11 cellular contexts compared by ENCODE assay signal in genomic region chr1:235295902-235296350, GRCh38. TPM values are rescaled to one million over a fixed set of nuclear protein-coding genes. Genes with fewer than 3 reads are reported as not detected.
A peak's percentile ranks its signal among the peaks of the same experiment; 100 is the strongest.
DNase-seq lines count a peak whose midpoint lies in the region; ATAC-seq, FAIRE-seq and TF ChIP-seq lines count a peak whose summit lies in the region.
"Had no signal": no experiment of that assay in that cellular context is flagged by ENCODE, and none has a peak within 500 bp of the region (broad histone marks: within the 10 kb centered on the region; RNA-seq: fewer than 3 reads in every experiment).

No MANE protein-coding gene starts in this region.

- H3K27ac Mint-ChIP-seq in T-cell: peak overlapping the region; percentile 29 to 89

- peak overlapping the region in 1 of 3 donors; percentile 6 for H3K4me3 Mint-ChIP-seq in T-cell

- WGBS in pancreas, 2 donors: 30 to 34% methylated on average over 5 of the region's 5 CpGs

- no peaks in the 10 kb centered on the region for H3K27me3 ChIP-seq in pancreas

- peaks cover 4% of the 10 kb centered on the region for H3K36me3 Mint-ChIP-seq in T-cell

- no peaks in the 10 kb centered on the region for H3K27me3 Mint-ChIP-seq in T-cell

- H3K27ac ChIP-seq in pancreas: peak overlapping the region in 2 of 4 donors; percentile 85 to 87

- H3K9me3 Mint-ChIP-seq in T-cell: no peaks in the 10 kb centered on the region

- H3K9me3 ChIP-seq in pancreas: no peaks in the 10 kb centered on the region

- ATAC-seq in T-cell (replicated peaks in 1 of 4) (no peak), esophagus mucosa (peak; percentile 83), pancreas (peak; percentile 92 to 95 (median 94)), HG03159 (IDR thresholded peaks at IDR 0.05; ENCODE audit: unreplicated experiment) (no peak), omental fat pad (ENCODE audit: low FRiP score) (no peak), GM21367 (IDR thresholded peaks at IDR 0.05; ENCODE audit: unreplicated experiment) (no peak)

- no peak for FAIRE-seq in pancreas (lab: Jason Lieb, UNC)

- CTCF ChIA-PET in T-cell (lab: Charles Lee): no interaction called here

- peaks cover 65 to 71% (median 70%) of the 10 kb centered on the region in 3 donors for H3K4me1 Mint-ChIP-seq in T-cell

- intact Hi-C loops in pancreas (cut with DNase I): no loop called here

- no peak overlapping the region for H3K4me3 ChIP-seq in pancreas

- H3K36me3 ChIP-seq in pancreas: no peaks in the 10 kb centered on the region

- peak; percentile 48 for DNase-seq in EH (ENCODE audit: low read depth)
- DNase-seq in T-cell: no peak
- DNase-seq in pancreas: peak in 4 of 6 donors; percentile 46 to 87 (median 82)
- DNase-seq in omental fat pad (ENCODE audit: low spot score): no peak
- DNase-seq in NCI-H187 treated with DMSO at 0.1 percent for 48 hours (lab: John Stamatoyannopoulos, UW): no peak
- DNase-seq: activated CD8-positive, alpha-beta memory T cell treated with anti-CD3 and anti-CD28 coated beads, Interleukin-2, amount 50 U/mL, for 48 hours; NCI-H1436 treated with DMSO at 0.1 percent for 48 hours; Right ventricle myocardium superior had no signal

- peaks cover 17 to 82% (median 75%) of the 10 kb centered on the region in 3 donors for H3K4me1 ChIP-seq in pancreas

- POLR2A ChIA-PET in T-cell (lab: Charles Lee): no interaction called here

- no peak for TF ChIP-seq CTCF in pancreas (IDR thresholded peaks at IDR 0.05)
- TF ChIP-seq CTCF in omental fat pad (IDR thresholded peaks at IDR 0.05): no peak

RNA-seq across cellular contexts. Expression of gene ARID4B, which starts 32.1 kb away (rescaled TPM):
- total RNA-seq in T-cell (100 to 1,000 TPM in 2 of 5 donors, 10 to 100 TPM in 3; 70.4 to 151 (median 79.1) TPM), esophagus mucosa (13.5 TPM), pancreas (10 to 100 TPM; 14.7 to 26.6 (median 19.2) TPM), omental fat pad (10 to 100 TPM; 29.0 to 54.5 (median 37.4) TPM)
- 10 to 100 TPM; 12.5 to 14.8 TPM for polyA plus RNA-seq in pancreas

RNA-seq across cellular contexts. Expression of gene GGPS1, which starts 32.4 kb away (rescaled TPM):
- total RNA-seq in T-cell (10 to 100 TPM; 32.2 to 44.0 (median 39.8) TPM), esophagus mucosa (21.1 TPM), pancreas (10 to 100 TPM in 5 of 6 donors, 1 to 10 TPM in 1; 8.9 to 16.7 (median 12.5) TPM), omental fat pad (10 to 100 TPM; 15.4 to 26.2 (median 17.8) TPM)
- polyA plus RNA-seq in pancreas: 10 to 100 TPM in 1 of 2 donors, 1 to 10 TPM in 1; 9.7 to 13.9 TPM

Comparison
In these comparisons a context has a peak if more than half of its experiments do, and no peak if none do; other contexts are left out.
1. DNase-seq: peak in EH (single experiment) and pancreas (4 of 6); none in T-cell (0 of 34), omental fat pad (single experiment) and NCI-H187 treated with DMSO at 0.1 percent for 48 hours (single experiment).
2. ATAC-seq: peak in esophagus mucosa (single experiment) and pancreas (4 of 4); none in T-cell (0 of 4), HG03159 (single experiment), omental fat pad (single experiment) and GM21367 (single experiment).